Comparison of ENCODE assay signal across 2 cellular contexts in genomic region chr22:19531327-19531726, GRCh38. TPM values are rescaled to one million over a fixed set of nuclear protein-coding genes. Genes with fewer than 3 reads are reported as not detected.
"Had no signal": no experiment of that assay in that cellular context is flagged by ENCODE, and none has a peak within 500 bp of the region (broad histone marks: within the 10 kb centered on the region; RNA-seq: fewer than 3 reads in every experiment).

No MANE protein-coding gene starts in this region.

RNA-seq across cellular contexts. Expression of gene CLDN5, which starts 7.1 kb away (rescaled TPM):
- total RNA-seq: G401 had no signal
- polyA plus RNA-seq: GM12878 had no signal
